Comparison of ENCODE assay signal across 1 cellular context in genomic region chr22:42959472-42960145, GRCh38.
TF ChIP-seq lines count a peak whose summit lies in the region.

No MANE protein-coding gene starts in this region.

TF ChIP-seq in HEK293, 187 proteins besides CTCF, POLR2A, EP300 and RAD21 (continued from another document):
- TF ChIP-seq ZNF2 (tag by site-specific recombination; IDR thresholded peaks at IDR 0.05) = 0 out of 2 replicates have a peak, but pooled peaks have one; percentile 39
- no peak for TF ChIP-seq ZNF654 (tag by site-specific recombination; IDR thresholded peaks at IDR 0.05; ENCODE audit: low read depth)
- no peak for TF ChIP-seq ZNF621 (tag by site-specific recombination; IDR thresholded peaks at IDR 0.05)
- no peak for TF ChIP-seq ZNF398 (tag by site-specific recombination; IDR thresholded peaks at IDR 0.05)
